8 cellular contexts compared by ENCODE assay signal in the genomic region with DNA sequence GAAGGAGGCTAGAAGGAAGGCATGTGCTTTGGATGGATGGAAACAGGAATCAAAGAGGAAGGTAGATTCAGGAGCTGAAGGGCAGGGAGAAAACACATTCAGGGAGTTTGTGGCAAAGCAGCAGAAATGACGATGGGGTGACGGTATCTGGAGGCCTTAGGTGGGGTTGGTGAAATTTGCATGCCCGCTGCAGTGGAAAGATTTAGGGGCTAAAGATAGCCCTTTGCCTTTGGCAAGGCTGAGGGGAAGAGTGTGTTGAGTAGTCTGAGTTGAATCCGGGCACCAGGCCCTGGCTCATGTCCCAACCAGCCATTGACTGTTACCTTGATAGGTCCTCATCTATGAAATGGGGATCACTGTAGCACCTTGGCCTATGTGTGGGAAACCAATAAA. TPM values are rescaled to one million over a fixed set of nuclear protein-coding genes. Genes with fewer than 3 reads are reported as not detected.
DNase-seq lines count a peak whose midpoint lies in the region; ATAC-seq and TF ChIP-seq lines count a peak whose summit lies in the region.

No MANE protein-coding gene starts in this region.

- H3K27ac ChIP-seq in RWPE2 (ENCODE audit: poor library complexity, severe bottlenecking) (peak overlapping the region; percentile 86), esophagus squamous epithelium (peak overlapping the region in 3 of 4 donors; percentile 24 to 100 (median 88)), trophoblast cell (ENCODE audit: low read depth, low read length) (no peak overlapping the region)

- H3K79me1 ChIP-seq in trophoblast cell (ENCODE audit: low read length) = peaks cover 11% of the 10 kb centered on the region

- no peak overlapping the region for H2AK5ac ChIP-seq in trophoblast cell (ENCODE audit: low read length)

- H3K9me3 ChIP-seq in RWPE2 (ENCODE audit: severe bottlenecking) = no peaks in the 10 kb centered on the region
- no peaks in the 10 kb centered on the region for H3K9me3 ChIP-seq in esophagus squamous epithelium
- H3K9me3 ChIP-seq in trophoblast cell (ENCODE audit: insufficient read depth, low read depth, low read length) = no peaks in the 10 kb centered on the region

- DNase-seq in RWPE2 (ENCODE audit: low spot score) (no peak), esophagus squamous epithelium (lab: John Stamatoyannopoulos, UW) (no peak), trophoblast cell (no peak)
- no peak for DNase-seq in activated CD8-positive, alpha-beta memory T cell treated with anti-CD3 and anti-CD28 coated beads for 24 hours

- H3K23ac ChIP-seq in trophoblast cell (ENCODE audit: low read length) = peak overlapping the region; percentile 50

- H3K18ac ChIP-seq in trophoblast cell (ENCODE audit: low read length) = no peak overlapping the region

- H2BK5ac ChIP-seq in trophoblast cell (ENCODE audit: low read depth, low read length, poor library complexity) = no peak overlapping the region

- H2BK120ac ChIP-seq in trophoblast cell (ENCODE audit: insufficient read depth, low read length, poor library complexity) = no peak overlapping the region

- H3K4me1 ChIP-seq in RWPE2 (ENCODE audit: insufficient read depth, poor library complexity, severe bottlenecking) (peaks cover 35% of the 10 kb centered on the region), esophagus squamous epithelium (peaks cover 18 to 73% (median 38%) of the 10 kb centered on the region in 3 donors), trophoblast cell (ENCODE audit: control insufficient read depth in 1 of 2, insufficient read depth in 2 of 2, low read length in 2 of 2) (peaks cover 10 to 12% of the 10 kb centered on the region in 2 experiments)

- H3K36me3 ChIP-seq in RWPE2 (ENCODE audit: low read depth) (peaks cover 39% of the 10 kb centered on the region), esophagus squamous epithelium (peaks cover 0 to 18% (median 5%) of the 10 kb centered on the region in 3 donors), trophoblast cell (ENCODE audit: control insufficient read depth in 1 of 2, insufficient read depth in 2 of 2, low read length in 2 of 2) (peaks cover 11 to 18% of the 10 kb centered on the region in 2 experiments)

- no peak overlapping the region for H2AFZ ChIP-seq in trophoblast cell (ENCODE audit: insufficient read depth, low read length, poor library complexity)

- no peaks in the 10 kb centered on the region for H3K27me3 ChIP-seq in RWPE2 (ENCODE audit: insufficient read depth, poor library complexity, severe bottlenecking)
- no peaks in the 10 kb centered on the region for H3K27me3 ChIP-seq in esophagus squamous epithelium
- no peaks in the 10 kb centered on the region for H3K27me3 ChIP-seq in trophoblast cell (ENCODE audit: insufficient read depth, low read length)

- H4K12ac ChIP-seq in trophoblast cell (ENCODE audit: low read depth, low read length) = no peak overlapping the region

- peaks cover 14% of the 10 kb centered on the region for H3K79me2 ChIP-seq in trophoblast cell (ENCODE audit: control insufficient read depth, insufficient read depth, low read length, poor library complexity)

- H3K4me3 ChIP-seq in GM08714 (ENCODE audit: low read length) (peak overlapping the region; percentile 77), RWPE2 (ENCODE audit: severe bottlenecking) (peak overlapping the region; percentile 74), esophagus squamous epithelium (peak overlapping the region in 3 of 4 donors; percentile 64 to 85 (median 78)), trophoblast cell (ENCODE audit: low read depth, low read length) (no peak overlapping the region)

- TF ChIP-seq CTCF in RWPE2 (IDR thresholded peaks at IDR 0.05; ENCODE audit: poor library complexity, severe bottlenecking) (no peak), esophagus squamous epithelium (IDR thresholded peaks at IDR 0.05) (no peak)

- H4K91ac ChIP-seq in trophoblast cell (ENCODE audit: low read depth, low read length) = no peak overlapping the region

- H3K4me2 ChIP-seq in trophoblast cell (ENCODE audit: low read length) = peak overlapping the region; percentile 96

- no peak overlapping the region for H2BK12ac ChIP-seq in trophoblast cell (ENCODE audit: low read length)

- no peak for ATAC-seq in RWPE2 (ENCODE audit: low read depth)
- no peak for ATAC-seq in HG03354 (IDR thresholded peaks at IDR 0.05; ENCODE audit: poor library complexity, severe bottlenecking, unreplicated experiment)
- ATAC-seq in GM21717 (IDR thresholded peaks at IDR 0.05; ENCODE audit: unreplicated experiment) = no peak
- ATAC-seq in HG03520 (IDR thresholded peaks at IDR 0.05; ENCODE audit: unreplicated experiment) = no peak

- H4K8ac ChIP-seq in trophoblast cell (ENCODE audit: low read depth, low read length) = no peak overlapping the region

- no peak overlapping the region for H3K14ac ChIP-seq in trophoblast cell (ENCODE audit: low read length)

- H3K4ac ChIP-seq in trophoblast cell (ENCODE audit: low read depth, low read length) = peak overlapping the region; percentile 50

- no peak overlapping the region for H3K9ac ChIP-seq in trophoblast cell (ENCODE audit: low read length)

- WGBS in esophagus squamous epithelium, 2 donors = 53 to 75% methylated on average over 4 of the region's 4 CpGs
- WGBS in trophoblast cell (ENCODE audit: extremely low coverage, insufficient coverage, insufficient read length) = no CpG with 5 or more reads among the region's 4 CpGs

- intact Hi-C loops in esophagus squamous epithelium (cut with DNase I) = no loop called here

- no peak for TF ChIP-seq POLR2A in esophagus squamous epithelium (IDR thresholded peaks at IDR 0.05)

RNA-seq across cellular contexts. Expression of a gene that starts 1.3 kb away (rescaled TPM):
- 10 to 100 TPM in 1 of 4 donors, 1 to 10 TPM in 3; 3.4 to 11.8 (median 5.1) TPM for total RNA-seq in esophagus squamous epithelium
- polyA plus RNA-seq in trophoblast cell (2013) = 6.4 and 6.5 TPM in 2 replicates

RNA-seq across cellular contexts. Expression of a gene that starts 12.7 kb away (rescaled TPM):
- total RNA-seq in esophagus squamous epithelium = 10 to 100 TPM; 21.3 to 43.0 (median 38.0) TPM
- polyA plus RNA-seq in trophoblast cell (2013) = 20.2 TPM in 2 replicates

RNA-seq across cellular contexts. Expression of a gene that starts 58.0 kb away (rescaled TPM):
- 10 to 100 TPM in 1 of 4 donors, 1 to 10 TPM in 3; 7.7 to 16.0 (median 8.7) TPM for total RNA-seq in esophagus squamous epithelium
- 3.9 and 4.0 TPM in 2 replicates for polyA plus RNA-seq in trophoblast cell (2013)
